Comparison of ENCODE assay signal across 1 cellular context in genomic region chr11:11482726-11483125, GRCh38.
TF ChIP-seq lines count a peak whose summit lies in the region.

No MANE protein-coding gene starts in this region.

TF ChIP-seq in IMR-90, 13 proteins besides CTCF, POLR2A, EP300 and RAD21 (continued from another document):
- no peak for TF ChIP-seq USF2 (IDR thresholded peaks at IDR 0.05; ENCODE audit: low read depth, low read length)
TF ChIP-seq in IMR-90: peak in this region for 0.
